Comparison of ENCODE assay signal across 1 cellular context in the genomic region with DNA sequence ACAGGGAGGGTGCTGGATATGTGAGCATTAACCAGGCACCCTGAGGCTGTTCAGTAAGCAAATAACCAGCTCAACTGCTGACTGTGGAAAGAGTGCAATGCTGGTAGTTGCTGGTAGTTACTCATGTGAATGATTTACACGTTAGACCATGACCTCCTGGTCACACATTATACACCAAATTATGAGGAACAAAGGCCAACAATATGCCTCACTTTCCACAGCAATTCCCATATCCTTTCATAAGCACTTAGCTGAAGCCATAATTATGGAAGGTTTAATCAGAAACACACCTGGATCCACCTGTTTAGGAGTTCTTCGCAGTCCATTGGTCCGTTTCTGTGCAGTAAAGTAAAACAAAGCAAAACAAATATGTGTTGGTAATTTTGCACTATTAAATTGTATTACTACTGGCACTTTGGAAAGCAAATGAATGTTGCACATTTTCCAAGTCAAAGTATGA.
A peak's percentile ranks its signal among the peaks of the same experiment; 100 is the strongest.
TF ChIP-seq lines count a peak whose summit lies in the region.

No MANE protein-coding gene starts in this region.

TF ChIP-seq in HepG2, 621 proteins besides CTCF, POLR2A, EP300 and RAD21 (continued from another document and continues in another):
- TF ChIP-seq, protein P1, sequence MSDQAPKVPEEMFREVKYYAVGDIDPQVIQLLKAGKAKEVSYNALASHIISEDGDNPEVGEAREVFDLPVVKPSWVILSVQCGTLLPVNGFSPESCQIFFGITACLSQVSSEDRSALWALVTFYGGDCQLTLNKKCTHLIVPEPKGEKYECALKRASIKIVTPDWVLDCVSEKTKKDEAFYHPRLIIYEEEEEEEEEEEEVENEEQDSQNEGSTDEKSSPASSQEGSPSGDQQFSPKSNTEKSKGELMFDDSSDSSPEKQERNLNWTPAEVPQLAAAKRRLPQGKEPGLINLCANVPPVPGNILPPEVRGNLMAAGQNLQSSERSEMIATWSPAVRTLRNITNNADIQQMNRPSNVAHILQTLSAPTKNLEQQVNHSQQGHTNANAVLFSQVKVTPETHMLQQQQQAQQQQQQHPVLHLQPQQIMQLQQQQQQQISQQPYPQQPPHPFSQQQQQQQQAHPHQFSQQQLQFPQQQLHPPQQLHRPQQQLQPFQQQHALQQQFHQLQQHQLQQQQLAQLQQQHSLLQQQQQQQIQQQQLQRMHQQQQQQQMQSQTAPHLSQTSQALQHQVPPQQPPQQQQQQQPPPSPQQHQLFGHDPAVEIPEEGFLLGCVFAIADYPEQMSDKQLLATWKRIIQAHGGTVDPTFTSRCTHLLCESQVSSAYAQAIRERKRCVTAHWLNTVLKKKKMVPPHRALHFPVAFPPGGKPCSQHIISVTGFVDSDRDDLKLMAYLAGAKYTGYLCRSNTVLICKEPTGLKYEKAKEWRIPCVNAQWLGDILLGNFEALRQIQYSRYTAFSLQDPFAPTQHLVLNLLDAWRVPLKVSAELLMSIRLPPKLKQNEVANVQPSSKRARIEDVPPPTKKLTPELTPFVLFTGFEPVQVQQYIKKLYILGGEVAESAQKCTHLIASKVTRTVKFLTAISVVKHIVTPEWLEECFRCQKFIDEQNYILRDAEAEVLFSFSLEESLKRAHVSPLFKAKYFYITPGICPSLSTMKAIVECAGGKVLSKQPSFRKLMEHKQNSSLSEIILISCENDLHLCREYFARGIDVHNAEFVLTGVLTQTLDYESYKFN (CRISPR knock-in tag; conservative IDR thresholded peaks at IDR 0.05): peak; percentile 86
- TF ChIP-seq, protein P2, sequence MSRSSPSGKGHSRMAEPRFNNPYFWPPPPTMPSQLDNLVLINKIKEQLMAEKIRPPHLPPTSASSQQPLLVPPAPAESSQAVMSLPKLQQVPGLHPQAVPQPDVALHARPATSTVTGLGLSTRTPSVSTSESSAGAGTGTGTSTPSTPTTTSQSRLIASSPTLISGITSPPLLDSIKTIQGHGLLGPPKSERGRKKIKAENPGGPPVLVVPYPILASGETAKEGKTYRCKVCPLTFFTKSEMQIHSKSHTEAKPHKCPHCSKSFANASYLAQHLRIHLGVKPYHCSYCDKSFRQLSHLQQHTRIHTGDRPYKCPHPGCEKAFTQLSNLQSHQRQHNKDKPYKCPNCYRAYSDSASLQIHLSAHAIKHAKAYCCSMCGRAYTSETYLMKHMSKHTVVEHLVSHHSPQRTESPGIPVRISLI (CRISPR knock-in tag; IDR thresholded peaks at IDR 0.05; ENCODE audit: borderline replicate concordance): peak; percentile 32; the same call in 1 of the 2 replicates
- no peak for TF ChIP-seq HOXA5 (CRISPR knock-in tag; IDR thresholded peaks at IDR 0.05)
- peak; percentile 70; the same call in 1 of the 2 replicates for TF ChIP-seq DPF2 (CRISPR knock-in tag; IDR thresholded peaks at IDR 0.05; ENCODE audit: borderline replicate concordance, low read depth)
- no peak for TF ChIP-seq PAF1 (CRISPR knock-in tag; IDR thresholded peaks at IDR 0.05)
- TF ChIP-seq, protein P3, sequence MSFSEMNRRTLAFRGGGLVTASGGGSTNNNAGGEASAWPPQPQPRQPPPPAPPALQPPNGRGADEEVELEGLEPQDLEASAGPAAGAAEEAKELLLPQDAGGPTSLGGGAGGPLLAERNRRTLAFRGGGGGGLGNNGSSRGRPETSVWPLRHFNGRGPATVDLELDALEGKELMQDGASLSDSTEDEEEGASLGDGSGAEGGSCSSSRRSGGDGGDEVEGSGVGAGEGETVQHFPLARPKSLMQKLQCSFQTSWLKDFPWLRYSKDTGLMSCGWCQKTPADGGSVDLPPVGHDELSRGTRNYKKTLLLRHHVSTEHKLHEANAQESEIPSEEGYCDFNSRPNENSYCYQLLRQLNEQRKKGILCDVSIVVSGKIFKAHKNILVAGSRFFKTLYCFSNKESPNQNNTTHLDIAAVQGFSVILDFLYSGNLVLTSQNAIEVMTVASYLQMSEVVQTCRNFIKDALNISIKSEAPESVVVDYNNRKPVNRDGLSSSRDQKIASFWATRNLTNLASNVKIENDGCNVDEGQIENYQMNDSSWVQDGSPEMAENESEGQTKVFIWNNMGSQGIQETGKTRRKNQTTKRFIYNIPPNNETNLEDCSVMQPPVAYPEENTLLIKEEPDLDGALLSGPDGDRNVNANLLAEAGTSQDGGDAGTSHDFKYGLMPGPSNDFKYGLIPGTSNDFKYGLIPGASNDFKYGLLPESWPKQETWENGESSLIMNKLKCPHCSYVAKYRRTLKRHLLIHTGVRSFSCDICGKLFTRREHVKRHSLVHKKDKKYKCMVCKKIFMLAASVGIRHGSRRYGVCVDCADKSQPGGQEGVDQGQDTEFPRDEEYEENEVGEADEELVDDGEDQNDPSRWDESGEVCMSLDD (CRISPR knock-in tag; IDR thresholded peaks at IDR 0.05; ENCODE audit: borderline replicate concordance): no peak
- TF ChIP-seq ZNF331 (CRISPR knock-in tag; IDR thresholded peaks at IDR 0.05): peak; percentile 32; the same call in 1 of the 2 replicates
- TF ChIP-seq ASH2L (IDR thresholded peaks at IDR 0.05; ENCODE audit: insufficient read length, low read depth, low read length): peak; percentile 75
- no peak for TF ChIP-seq ZFP1 (CRISPR knock-in tag; IDR thresholded peaks at IDR 0.05)
- TF ChIP-seq, protein P4, sequence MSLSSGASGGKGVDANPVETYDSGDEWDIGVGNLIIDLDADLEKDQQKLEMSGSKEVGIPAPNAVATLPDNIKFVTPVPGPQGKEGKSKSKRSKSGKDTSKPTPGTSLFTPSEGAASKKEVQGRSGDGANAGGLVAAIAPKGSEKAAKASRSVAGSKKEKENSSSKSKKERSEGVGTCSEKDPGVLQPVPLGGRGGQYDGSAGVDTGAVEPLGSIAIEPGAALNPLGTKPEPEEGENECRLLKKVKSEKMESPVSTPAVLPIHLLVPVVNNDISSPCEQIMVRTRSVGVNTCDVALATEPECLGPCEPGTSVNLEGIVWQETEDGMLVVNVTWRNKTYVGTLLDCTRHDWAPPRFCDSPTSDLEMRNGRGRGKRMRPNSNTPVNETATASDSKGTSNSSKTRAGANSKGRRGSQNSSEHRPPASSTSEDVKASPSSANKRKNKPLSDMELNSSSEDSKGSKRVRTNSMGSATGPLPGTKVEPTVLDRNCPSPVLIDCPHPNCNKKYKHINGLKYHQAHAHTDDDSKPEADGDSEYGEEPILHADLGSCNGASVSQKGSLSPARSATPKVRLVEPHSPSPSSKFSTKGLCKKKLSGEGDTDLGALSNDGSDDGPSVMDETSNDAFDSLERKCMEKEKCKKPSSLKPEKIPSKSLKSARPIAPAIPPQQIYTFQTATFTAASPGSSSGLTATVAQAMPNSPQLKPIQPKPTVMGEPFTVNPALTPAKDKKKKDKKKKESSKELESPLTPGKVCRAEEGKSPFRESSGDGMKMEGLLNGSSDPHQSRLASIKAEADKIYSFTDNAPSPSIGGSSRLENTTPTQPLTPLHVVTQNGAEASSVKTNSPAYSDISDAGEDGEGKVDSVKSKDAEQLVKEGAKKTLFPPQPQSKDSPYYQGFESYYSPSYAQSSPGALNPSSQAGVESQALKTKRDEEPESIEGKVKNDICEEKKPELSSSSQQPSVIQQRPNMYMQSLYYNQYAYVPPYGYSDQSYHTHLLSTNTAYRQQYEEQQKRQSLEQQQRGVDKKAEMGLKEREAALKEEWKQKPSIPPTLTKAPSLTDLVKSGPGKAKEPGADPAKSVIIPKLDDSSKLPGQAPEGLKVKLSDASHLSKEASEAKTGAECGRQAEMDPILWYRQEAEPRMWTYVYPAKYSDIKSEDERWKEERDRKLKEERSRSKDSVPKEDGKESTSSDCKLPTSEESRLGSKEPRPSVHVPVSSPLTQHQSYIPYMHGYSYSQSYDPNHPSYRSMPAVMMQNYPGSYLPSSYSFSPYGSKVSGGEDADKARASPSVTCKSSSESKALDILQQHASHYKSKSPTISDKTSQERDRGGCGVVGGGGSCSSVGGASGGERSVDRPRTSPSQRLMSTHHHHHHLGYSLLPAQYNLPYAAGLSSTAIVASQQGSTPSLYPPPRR (CRISPR knock-in tag; IDR thresholded peaks at IDR 0.05; ENCODE audit: borderline replicate concordance): peak; percentile 70
- TF ChIP-seq, protein P5, sequence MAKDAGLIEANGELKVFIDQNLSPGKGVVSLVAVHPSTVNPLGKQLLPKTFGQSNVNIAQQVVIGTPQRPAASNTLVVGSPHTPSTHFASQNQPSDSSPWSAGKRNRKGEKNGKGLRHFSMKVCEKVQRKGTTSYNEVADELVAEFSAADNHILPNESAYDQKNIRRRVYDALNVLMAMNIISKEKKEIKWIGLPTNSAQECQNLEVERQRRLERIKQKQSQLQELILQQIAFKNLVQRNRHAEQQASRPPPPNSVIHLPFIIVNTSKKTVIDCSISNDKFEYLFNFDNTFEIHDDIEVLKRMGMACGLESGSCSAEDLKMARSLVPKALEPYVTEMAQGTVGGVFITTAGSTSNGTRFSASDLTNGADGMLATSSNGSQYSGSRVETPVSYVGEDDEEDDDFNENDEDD (CRISPR knock-in tag; IDR thresholded peaks at IDR 0.05; ENCODE audit: borderline replicate concordance): peak; percentile 44; the same call in 1 of the 2 replicates
- TF ChIP-seq FOXA1 (IDR thresholded peaks at IDR 0.05): no peak
- peak; percentile 66 for TF ChIP-seq FOXA1 (CRISPR knock-in tag; IDR thresholded peaks at IDR 0.05)
- TF ChIP-seq ZNF672 (CRISPR knock-in tag; IDR thresholded peaks at IDR 0.05): no peak
- no peak for TF ChIP-seq ZNF383 (CRISPR knock-in tag; IDR thresholded peaks at IDR 0.05; ENCODE audit: borderline replicate concordance)
- no peak for TF ChIP-seq NRL (CRISPR knock-in tag; IDR thresholded peaks at IDR 0.05; ENCODE audit: borderline replicate concordance)
- peak; percentile 53; the same call in 1 of the 2 replicates for TF ChIP-seq REPIN1 (CRISPR knock-in tag; IDR thresholded peaks at IDR 0.05; ENCODE audit: borderline replicate concordance, low read depth)
- no peak for TF ChIP-seq ZNF709 (CRISPR knock-in tag; IDR thresholded peaks at IDR 0.05)
- peak; percentile 51; the same call in 1 of the 2 replicates for TF ChIP-seq ZNF788 (CRISPR knock-in tag; IDR thresholded peaks at IDR 0.05; ENCODE audit: borderline replicate concordance)
- TF ChIP-seq, protein P6, sequence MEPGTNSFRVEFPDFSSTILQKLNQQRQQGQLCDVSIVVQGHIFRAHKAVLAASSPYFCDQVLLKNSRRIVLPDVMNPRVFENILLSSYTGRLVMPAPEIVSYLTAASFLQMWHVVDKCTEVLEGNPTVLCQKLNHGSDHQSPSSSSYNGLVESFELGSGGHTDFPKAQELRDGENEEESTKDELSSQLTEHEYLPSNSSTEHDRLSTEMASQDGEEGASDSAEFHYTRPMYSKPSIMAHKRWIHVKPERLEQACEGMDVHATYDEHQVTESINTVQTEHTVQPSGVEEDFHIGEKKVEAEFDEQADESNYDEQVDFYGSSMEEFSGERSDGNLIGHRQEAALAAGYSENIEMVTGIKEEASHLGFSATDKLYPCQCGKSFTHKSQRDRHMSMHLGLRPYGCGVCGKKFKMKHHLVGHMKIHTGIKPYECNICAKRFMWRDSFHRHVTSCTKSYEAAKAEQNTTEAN (CRISPR knock-in tag; conservative IDR thresholded peaks at IDR 0.05): peak; percentile 61; the same call in 1 of the 2 replicates
- TF ChIP-seq HMG20B (CRISPR knock-in tag; conservative IDR thresholded peaks at IDR 0.05): no peak
- TF ChIP-seq, protein P7, sequence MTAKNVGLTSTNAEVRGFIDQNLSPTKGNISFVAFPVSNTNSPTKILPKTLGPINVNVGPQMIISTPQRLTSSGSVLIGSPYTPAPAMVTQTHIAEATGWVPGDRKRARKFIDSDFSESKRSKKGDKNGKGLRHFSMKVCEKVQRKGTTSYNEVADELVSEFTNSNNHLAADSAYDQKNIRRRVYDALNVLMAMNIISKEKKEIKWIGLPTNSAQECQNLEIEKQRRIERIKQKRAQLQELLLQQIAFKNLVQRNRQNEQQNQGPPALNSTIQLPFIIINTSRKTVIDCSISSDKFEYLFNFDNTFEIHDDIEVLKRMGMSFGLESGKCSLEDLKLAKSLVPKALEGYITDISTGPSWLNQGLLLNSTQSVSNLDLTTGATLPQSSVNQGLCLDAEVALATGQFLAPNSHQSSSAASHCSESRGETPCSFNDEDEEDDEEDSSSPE (CRISPR knock-in tag; IDR thresholded peaks at IDR 0.05): peak; percentile 19; the same call in 1 of the 2 replicates
- TF ChIP-seq, protein P8, sequence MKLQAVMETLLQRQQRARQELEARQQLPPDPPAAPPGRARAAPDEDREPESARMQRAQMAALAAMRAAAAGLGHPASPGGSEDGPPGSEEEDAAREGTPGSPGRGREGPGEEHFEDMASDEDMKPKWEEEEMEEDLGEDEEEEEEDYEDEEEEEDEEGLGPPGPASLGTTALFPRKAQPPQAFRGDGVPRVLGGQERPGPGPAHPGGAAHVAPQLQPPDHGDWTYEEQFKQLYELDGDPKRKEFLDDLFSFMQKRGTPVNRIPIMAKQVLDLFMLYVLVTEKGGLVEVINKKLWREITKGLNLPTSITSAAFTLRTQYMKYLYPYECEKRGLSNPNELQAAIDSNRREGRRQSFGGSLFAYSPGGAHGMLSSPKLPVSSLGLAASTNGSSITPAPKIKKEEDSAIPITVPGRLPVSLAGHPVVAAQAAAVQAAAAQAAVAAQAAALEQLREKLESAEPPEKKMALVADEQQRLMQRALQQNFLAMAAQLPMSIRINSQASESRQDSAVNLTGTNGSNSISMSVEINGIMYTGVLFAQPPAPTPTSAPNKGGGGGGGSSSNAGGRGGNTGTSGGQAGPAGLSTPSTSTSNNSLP (IDR thresholded peaks at IDR 0.05; ENCODE audit: low read depth, low read length): peak; percentile 41; the same call in 1 of the 2 replicates
- TF ChIP-seq SIX1 (CRISPR knock-in tag; IDR thresholded peaks at IDR 0.05; ENCODE audit: borderline replicate concordance): peak; percentile 54; the same call in 1 of the 2 replicates
- peak; percentile 73 for TF ChIP-seq MAFF (IDR thresholded peaks at IDR 0.05; ENCODE audit: low read depth, low read length)
- TF ChIP-seq, protein P9, sequence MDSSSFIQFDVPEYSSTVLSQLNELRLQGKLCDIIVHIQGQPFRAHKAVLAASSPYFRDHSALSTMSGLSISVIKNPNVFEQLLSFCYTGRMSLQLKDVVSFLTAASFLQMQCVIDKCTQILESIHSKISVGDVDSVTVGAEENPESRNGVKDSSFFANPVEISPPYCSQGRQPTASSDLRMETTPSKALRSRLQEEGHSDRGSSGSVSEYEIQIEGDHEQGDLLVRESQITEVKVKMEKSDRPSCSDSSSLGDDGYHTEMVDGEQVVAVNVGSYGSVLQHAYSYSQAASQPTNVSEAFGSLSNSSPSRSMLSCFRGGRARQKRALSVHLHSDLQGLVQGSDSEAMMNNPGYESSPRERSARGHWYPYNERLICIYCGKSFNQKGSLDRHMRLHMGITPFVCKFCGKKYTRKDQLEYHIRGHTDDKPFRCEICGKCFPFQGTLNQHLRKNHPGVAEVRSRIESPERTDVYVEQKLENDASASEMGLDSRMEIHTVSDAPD (CRISPR knock-in tag; IDR thresholded peaks at IDR 0.05): peak; percentile 76; the same call in 1 of the 2 replicates
- TF ChIP-seq NR2F6 (IDR thresholded peaks at IDR 0.05): peak; percentile 84
- peak; percentile 89 for TF ChIP-seq NR2F6 (CRISPR knock-in tag; IDR thresholded peaks at IDR 0.05)
- peak; percentile 53; the same call in 1 of the 2 replicates for TF ChIP-seq NR2C2 (CRISPR knock-in tag; IDR thresholded peaks at IDR 0.05; ENCODE audit: borderline replicate concordance)
- TF ChIP-seq HNF4A (CRISPR knock-in tag; IDR thresholded peaks at IDR 0.05): peak; percentile 79
- peak; percentile 74; the same call in 1 of the 2 replicates for TF ChIP-seq TARDBP (CRISPR knock-in tag; IDR thresholded peaks at IDR 0.05)
- TF ChIP-seq POLR2AphosphoS5 (IDR thresholded peaks at IDR 0.05; ENCODE audit: low read depth, low read length): 0 out of 2 replicates have a peak, but pooled peaks have one; percentile 45
- TF ChIP-seq ZNF205 (CRISPR knock-in tag; IDR thresholded peaks at IDR 0.05): 0 out of 2 replicates have a peak, but pooled peaks have one; percentile 23
